ENCODE assay signal across 28 cellular contexts in genomic region chr6:145841668-145842067, GRCh38.
"Had no signal": no experiment of that assay in that cellular context is flagged by ENCODE, and none has a peak within 500 bp of the region (broad histone marks: within the 10 kb centered on the region; RNA-seq: fewer than 3 reads in every experiment).

No MANE protein-coding gene starts in this region.

- DNase-seq: activated CD4-positive, alpha-beta memory T cell treated with anti-CD3 and anti-CD28 coated beads for 36 hours; activated CD4-positive, alpha-beta T cell treated with anti-CD3 and anti-CD28 coated beads, Interleukin-2, amount 10 ng/mL, durations not matched to agents 24 days and 14 days; activated CD4-positive, CD25-positive, alpha-beta regulatory T cell treated with anti-CD3 and anti-CD28 coated beads, Interleukin-2, amount 50 U/mL, for 72 hours; activated CD8-positive, alpha-beta memory T cell treated with anti-CD3 and anti-CD28 coated beads, Interleukin-2, amount 50 U/mL, for 4 hours; activated gamma-delta T cell treated with Interleukin-2 at 50 U/mL for 16 hours; activated naive CD4-positive, alpha-beta T cell treated with anti-CD3 and anti-CD28 coated beads, Interleukin-2, amount 50 U/mL, for 16 hours; activated T-cell treated with anti-CD3 and anti-CD28 coated beads, Interleukin-2, amount 50 U/mL, for 1 hour; amniotic stem cell; endodermal cell; left cardiac atrium; left ventricle myocardium superior; mucosa of descending colon; posterior cingulate gyrus; retina; stimulated activated CD4-positive, alpha-beta T cell treated with anti-CD3 and anti-CD28 coated beads, Interleukin-1b, Interleukin-23, amount 100 ng/mL, for 48 hours; stimulated activated CD4-positive, alpha-beta T cell treated with anti-CD3 and anti-CD28 coated beads, Interleukin-4, amount 100 ng/mL, for 4 hours; stimulated activated CD8-positive, alpha-beta memory T cell treated with anti-CD3 and anti-CD28 coated beads, Interleukin-4, amount 100 ng/mL, for 48 hours; stimulated activated naive CD8-positive, alpha-beta T cell treated with anti-CD3 and anti-CD28 coated beads, Interleukin-15, amount 100 ng/mL, for 72 hours; T-helper 17 cell; T1000; tibial artery had no signal

- H3K4me3 ChIP-seq: breast epithelium, hepatocyte, mucosa of descending colon, smooth muscle cell, tibial artery had no signal

- H3K27me3 ChIP-seq: breast epithelium, hepatocyte, tibial artery had no signal

- FAIRE-seq: frontal cortex, keratinocyte, urothelium cell line had no signal

- H3K36me3 ChIP-seq: breast epithelium, tibial artery had no signal

- H3K4me1 ChIP-seq: breast epithelium had no signal

- H3K9me3 ChIP-seq: breast epithelium, mucosa of descending colon, tibial artery had no signal

- ATAC-seq: left cardiac atrium; mucosa of descending colon; stimulated activated memory B cell treated with anti-CD40 and anti-IgM and Interleukin-4, amounts not matched to agents 10 μg/mL and 1 μg/mL and 100 μg/mL, for 72 hours; stimulated activated naive CD8-positive, alpha-beta T cell treated with anti-CD3 and anti-CD28 coated beads, Interleukin-15, amount 100 ng/mL, for 72 hours; T-helper 17 cell had no signal

- H3K27ac ChIP-seq: breast epithelium, hepatocyte, tibial artery had no signal
